13 cellular contexts compared by ENCODE assay signal in the genomic region with DNA sequence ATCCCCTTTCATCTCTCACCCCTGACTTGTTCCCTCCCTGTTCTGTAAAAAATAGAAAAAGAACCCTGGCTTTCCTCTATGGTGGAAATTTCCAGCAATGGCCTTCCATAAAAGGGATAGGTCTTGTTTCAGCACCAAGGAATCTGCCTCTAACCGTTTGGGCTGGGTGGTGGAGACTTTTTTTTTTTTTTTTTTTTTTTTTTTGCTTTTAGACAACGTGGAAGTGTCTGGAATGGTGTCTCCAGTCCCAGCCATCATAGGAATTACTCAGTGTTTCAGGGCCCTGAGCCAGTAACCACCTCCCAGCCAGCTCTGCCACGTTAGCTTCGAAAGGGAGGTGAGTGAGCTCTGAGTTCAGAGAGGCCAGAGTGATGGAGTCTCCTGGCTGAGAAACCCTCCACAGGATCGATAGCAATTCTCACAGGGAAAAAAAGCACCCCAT.
DNase-seq lines count a peak whose midpoint lies in the region; ATAC-seq and TF ChIP-seq lines count a peak whose summit lies in the region.
"Had no signal": no experiment of that assay in that cellular context is flagged by ENCODE, and none has a peak within 500 bp of the region (broad histone marks: within the 10 kb centered on the region; RNA-seq: fewer than 3 reads in every experiment).

No MANE protein-coding gene starts in this region.

- H3K27me3 Mint-ChIP-seq in GM23338 (ENCODE audit: insufficient read depth, low read depth, poor library complexity): no peaks in the 10 kb centered on the region
- peaks cover 11% of the 10 kb centered on the region for H3K27me3 Mint-ChIP-seq in stimulated activated naive CD8-positive, alpha-beta T cell treated with anti-CD3 and anti-CD28 coated beads, Interleukin-15, amount 100 ng/mL, for 72 hours

- DNase-seq in GM23338 (ENCODE audit: low spot score) (no peak), breast epithelium (ENCODE audit: low spot score in 2 of 2) (no peak), islet precursor cell (peak; percentile 74), smooth muscle cell (lab: John Stamatoyannopoulos, UW; ENCODE audit: unreplicated experiment) (peak; percentile 9), OCI-M2 (lab: John Stamatoyannopoulos, UW; ENCODE audit: unreplicated experiment) (no peak), NCI-H774 (lab: John Stamatoyannopoulos, UW) (no peak), NCI-H524 (lab: John Stamatoyannopoulos, UW) (no peak)
- DNase-seq in stimulated activated naive CD8-positive, alpha-beta T cell treated with anti-CD3 and anti-CD28 coated beads, Interleukin-15, amount 100 ng/mL, for 72 hours: no peak
- DNase-seq: activated T-cell treated with anti-CD3 and anti-CD28 coated beads for 4 hours, Calu3, NCI-H1694, small intestine, substantia nigra had no signal

- H3K4me1 Mint-ChIP-seq in GM23338: peaks cover 21% of the 10 kb centered on the region
- H3K4me1 Mint-ChIP-seq in stimulated activated naive CD8-positive, alpha-beta T cell treated with anti-CD3 and anti-CD28 coated beads, Interleukin-15, amount 100 ng/mL, for 72 hours: no peaks in the 10 kb centered on the region

- H3K4me1 ChIP-seq in GM23338 (ENCODE audit: insufficient read depth) (peaks cover 19% of the 10 kb centered on the region), breast epithelium (no peaks in the 10 kb centered on the region), smooth muscle cell (ENCODE audit: low read depth) (peaks cover 31% of the 10 kb centered on the region)

- H3F3A ChIP-seq in GM23338 (replicated peaks; ENCODE audit: low read depth) (no peaks in the 10 kb centered on the region), smooth muscle cell (ENCODE audit: low read depth) (peaks cover 24% of the 10 kb centered on the region)

- H3K27ac ChIP-seq in GM23338 (ENCODE audit: low read depth): no peak overlapping the region
- H3K27ac ChIP-seq in breast epithelium: peak overlapping the region; percentile 26 to 65
- peak overlapping the region; percentile 94 for H3K27ac ChIP-seq in smooth muscle cell (ENCODE audit: low read depth)

- H3K4me3 ChIP-seq in GM23338: no peak overlapping the region
- peak overlapping the region in 1 of 3 donors; percentile 25 for H3K4me3 ChIP-seq in breast epithelium
- H3K4me3 ChIP-seq in smooth muscle cell: peak overlapping the region; percentile 45

- no peak overlapping the region for H3K27ac Mint-ChIP-seq in GM23338
- no peak overlapping the region for H3K27ac Mint-ChIP-seq in stimulated activated naive CD8-positive, alpha-beta T cell treated with anti-CD3 and anti-CD28 coated beads, Interleukin-15, amount 100 ng/mL, for 72 hours

- no peaks in the 10 kb centered on the region for H4K20me1 ChIP-seq in GM23338 (replicated peaks; ENCODE audit: insufficient read depth)
- H4K20me1 ChIP-seq in smooth muscle cell (ENCODE audit: low read depth): no peaks in the 10 kb centered on the region

- H2AFZ ChIP-seq in GM23338: 0 out of 2 replicates have a peak overlapping the region, but pooled peaks have one; percentile 43
- H2AFZ ChIP-seq in smooth muscle cell (ENCODE audit: low read depth): no peak overlapping the region

- no peaks in the 10 kb centered on the region for H3K36me3 ChIP-seq in GM23338 (ENCODE audit: insufficient read depth)
- H3K36me3 ChIP-seq in breast epithelium: no peaks in the 10 kb centered on the region
- no peaks in the 10 kb centered on the region for H3K36me3 ChIP-seq in smooth muscle cell (ENCODE audit: low read depth)

- H3K4me2 ChIP-seq in GM23338 (no peak overlapping the region), smooth muscle cell (peak overlapping the region; percentile 85)

- H3K27me3 ChIP-seq in GM23338 (ENCODE audit: insufficient read depth) (no peaks in the 10 kb centered on the region), breast epithelium (no peaks in the 10 kb centered on the region), smooth muscle cell (ENCODE audit: low read depth) (no peaks in the 10 kb centered on the region)

- H3K9me2 ChIP-seq in GM23338 (ENCODE audit: insufficient read depth): no peaks in the 10 kb centered on the region

- H3K9me3 ChIP-seq in breast epithelium: no peaks in the 10 kb centered on the region
- H3K9me3 ChIP-seq in smooth muscle cell (replicated peaks; ENCODE audit: low read depth): no peaks in the 10 kb centered on the region

- H3K79me2 ChIP-seq in GM23338 (replicated peaks; ENCODE audit: insufficient read depth) (no peaks in the 10 kb centered on the region), smooth muscle cell (ENCODE audit: low read depth) (peaks cover 76% of the 10 kb centered on the region)

- 9% methylated on average over 5 of the region's 5 CpGs for WGBS in smooth muscle cell (ENCODE audit: low lambda C conversion rate)

- intact Hi-C loops in breast epithelium (cut with DNase I; ENCODE audit: low total_unique reads): no loop called here

- no peak for TF ChIP-seq CTCF in GM23338 (conservative IDR thresholded peaks at IDR 0.05; ENCODE audit: low read depth in 2 of 2)
- no peak for TF ChIP-seq CTCF in breast epithelium (IDR thresholded peaks at IDR 0.05)
- TF ChIP-seq CTCF in smooth muscle cell (IDR thresholded peaks at IDR 0.05; ENCODE audit: borderline replicate concordance, insufficient read depth, poor library complexity, severe bottlenecking): no peak

- H3K4me3 Mint-ChIP-seq in GM23338: no peak overlapping the region
- no peak overlapping the region for H3K4me3 Mint-ChIP-seq in stimulated activated naive CD8-positive, alpha-beta T cell treated with anti-CD3 and anti-CD28 coated beads, Interleukin-15, amount 100 ng/mL, for 72 hours

- H3K36me3 Mint-ChIP-seq in GM23338 (ENCODE audit: low read depth): no peaks in the 10 kb centered on the region

- TF ChIP-seq POLR2A in breast epithelium (IDR thresholded peaks at IDR 0.05): no peak

- no peak for ATAC-seq in GM23338
- no peak for ATAC-seq in stimulated activated naive CD8-positive, alpha-beta T cell treated with anti-CD3 and anti-CD28 coated beads, Interleukin-15, amount 100 ng/mL, for 72 hours

- H3K9me3 Mint-ChIP-seq in GM23338: no peaks in the 10 kb centered on the region; the same call in 2 of the 3 replicates
- no peaks in the 10 kb centered on the region for H3K9me3 Mint-ChIP-seq in stimulated activated naive CD8-positive, alpha-beta T cell treated with anti-CD3 and anti-CD28 coated beads, Interleukin-15, amount 100 ng/mL, for 72 hours

- peak overlapping the region; percentile 83 for H3K9ac ChIP-seq in smooth muscle cell (ENCODE audit: low read depth)

TF ChIP-seq in GM23338, 12 proteins besides CTCF, POLR2A, EP300 and RAD21:
- no peak for TF ChIP-seq ZNF331 (CRISPR knock-in tag; IDR thresholded peaks at IDR 0.05; ENCODE audit: low read depth)

Comparison
In these comparisons a context has a peak if more than half of its experiments do, and no peak if none do; other contexts are left out.
1. DNase-seq: peak in islet precursor cell (single experiment) and smooth muscle cell (single experiment); none in GM23338 (single experiment), breast epithelium (0 of 2), stimulated activated naive CD8-positive, alpha-beta T cell treated with anti-CD3 and anti-CD28 coated beads, Interleukin-15, amount 100 ng/mL, for 72 hours (0 of 2), OCI-M2 (single experiment), NCI-H774 (single experiment) and NCI-H524 (0 of 2).